Comparison of ENCODE assay signal across 14 cellular contexts in the genomic region with DNA sequence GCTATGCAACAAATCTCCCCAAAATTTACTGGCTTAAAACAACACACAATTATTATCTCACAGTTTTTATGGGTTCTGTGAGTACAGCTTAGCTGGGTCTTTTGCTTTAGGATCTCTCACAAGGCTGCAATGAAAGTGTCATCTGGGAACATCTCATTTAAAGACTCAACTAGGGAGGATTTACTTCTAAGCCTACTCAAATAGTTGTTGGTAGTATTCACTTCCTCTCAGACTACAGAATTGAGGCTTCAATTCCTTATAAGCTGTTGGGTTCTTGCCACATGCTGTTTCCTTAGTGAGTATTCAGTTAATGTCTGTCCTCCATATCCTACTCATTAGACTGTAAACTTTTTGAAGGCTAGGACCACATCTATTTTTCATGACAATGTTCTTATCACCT.
A peak's percentile ranks its signal among the peaks of the same experiment; 100 is the strongest.
DNase-seq lines count a peak whose midpoint lies in the region; ATAC-seq, FAIRE-seq and TF ChIP-seq lines count a peak whose summit lies in the region.
"Had no signal": no experiment of that assay in that cellular context is flagged by ENCODE, and none has a peak within 500 bp of the region (broad histone marks: within the 10 kb centered on the region; RNA-seq: fewer than 3 reads in every experiment).

No MANE protein-coding gene starts in this region.

- peak; percentile 95 for FAIRE-seq in H54 (lab: Jason Lieb, UNC)

- H3K27me3 ChIP-seq in neural progenitor cell: no peaks in the 10 kb centered on the region
- H3K27me3 ChIP-seq: BLaER1 treated with 17β-estradiol and CSF1 and Interleukin-3, amounts not matched to agents 10 nM and 100 nM had no signal

- no peak overlapping the region for H3K4me3 ChIP-seq in AG04449 (ENCODE audit: low read depth, low read length)
- no peak overlapping the region for H3K4me3 ChIP-seq in neural progenitor cell
- H3K4me3 ChIP-seq: BLaER1 treated with 17β-estradiol and CSF1 and Interleukin-3, amounts not matched to agents 10 nM and 100 nM; SK-N-MC had no signal

- DNase-seq in AG04449 (ENCODE audit: low read depth, low spot score): peak; percentile 89
- no peak for DNase-seq in H54 (ENCODE audit: insufficient read length, low spot score)
- DNase-seq in amniotic epithelial cell (ENCODE audit: low read depth): peak; percentile 94
- peak; percentile 32 for DNase-seq in hepatic stellate cell (ENCODE audit: low spot score)
- DNase-seq in cerebellum (ENCODE audit: low spot score): no peak
- no peak for DNase-seq in neural progenitor cell (ENCODE audit: low spot score)
- DNase-seq: activated CD4-positive, CD25-positive, alpha-beta regulatory T cell treated with anti-CD3 and anti-CD28 coated beads, Interleukin-2, amount 50 U/mL, for 72 hours; left colon; NCI-H1092 treated with DMSO at 0.1 percent for 48 hours; nucleus accumbens had no signal

- no peak for ATAC-seq in GM18868 (IDR thresholded peaks at IDR 0.05; ENCODE audit: unreplicated experiment)
- no peak for ATAC-seq in GM18873 (IDR thresholded peaks at IDR 0.05; ENCODE audit: low FRiP score, unreplicated experiment)
- ATAC-seq: left colon had no signal

- no peak for TF ChIP-seq CTCF in AG04449 (IDR thresholded peaks at IDR 0.05; ENCODE audit: insufficient read depth, low read length, missing control alignments)
- no peak for TF ChIP-seq CTCF in neural progenitor cell (IDR thresholded peaks at IDR 0.05)

- no peaks in the 10 kb centered on the region for H3K9me3 ChIP-seq in neural progenitor cell (ENCODE audit: low read depth)

- no peak overlapping the region for H3K4me2 ChIP-seq in neural progenitor cell
- H3K4me2 ChIP-seq: BLaER1 treated with 17β-estradiol and CSF1 and Interleukin-3, amounts not matched to agents 10 nM and 100 nM had no signal

- no peaks in the 10 kb centered on the region for H3K27me3 Mint-ChIP-seq in neural progenitor cell (ENCODE audit: insufficient read depth, low read depth)

- no peak for TF ChIP-seq POLR2A in H54 (IDR thresholded peaks at IDR 0.05; ENCODE audit: low read depth, low read length)

- H3K4me1 ChIP-seq in neural progenitor cell: no peaks in the 10 kb centered on the region

- no peak overlapping the region for H3K9ac ChIP-seq in neural progenitor cell
- H3K9ac ChIP-seq: BLaER1 treated with 17β-estradiol and CSF1 and Interleukin-3, amounts not matched to agents 10 nM and 100 nM had no signal

- H2AFZ ChIP-seq in neural progenitor cell (replicated peaks): no peak overlapping the region

- no peaks in the 10 kb centered on the region for H3F3A ChIP-seq in neural progenitor cell (ENCODE audit: low read depth)

- no peaks in the 10 kb centered on the region for H4K20me1 ChIP-seq in neural progenitor cell (ENCODE audit: low read depth)
- H4K20me1 ChIP-seq: BLaER1 treated with 17β-estradiol and CSF1 and Interleukin-3, amounts not matched to agents 10 nM and 100 nM had no signal

- no peaks in the 10 kb centered on the region for H3K36me3 ChIP-seq in neural progenitor cell
- H3K36me3 ChIP-seq: BLaER1 treated with 17β-estradiol and CSF1 and Interleukin-3, amounts not matched to agents 10 nM and 100 nM had no signal

- no peak overlapping the region for H3K27ac ChIP-seq in neural progenitor cell
- H3K27ac ChIP-seq: BLaER1 treated with 17β-estradiol and CSF1 and Interleukin-3, amounts not matched to agents 10 nM and 100 nM; SK-N-MC had no signal

- no peaks in the 10 kb centered on the region for H3K9me3 Mint-ChIP-seq in neural progenitor cell

- POLR2A ChIA-PET in AG04449 (lab: Yijun Ruan, JAX): interaction anchor here (0.8 to 1.1 kb wide), 2 partner anchors 156 to 179 kb away, joined by 3 read pairs; no protein-coding TSS in a partner anchor

- peaks cover 7% of the 10 kb centered on the region for H3K4me1 Mint-ChIP-seq in neural progenitor cell

- H3K27ac Mint-ChIP-seq in neural progenitor cell: no peak overlapping the region

- CTCF ChIA-PET in AG04449 (lab: Yijun Ruan, JAX): interaction anchor here (1.1 to 1.4 kb wide), 2 partner anchors 31 to 38 kb away, joined by 3 read pairs; no protein-coding TSS in a partner anchor

- no peaks in the 10 kb centered on the region for H3K36me3 Mint-ChIP-seq in neural progenitor cell

- H3K79me2 ChIP-seq in neural progenitor cell (ENCODE audit: low read depth): no peaks in the 10 kb centered on the region

- H3K4me3 Mint-ChIP-seq in neural progenitor cell: no peak overlapping the region

Comparison
In these comparisons a context has a peak if more than half of its experiments do, and no peak if none do; other contexts are left out.
1. DNase-seq: peak in AG04449 (single experiment), amniotic epithelial cell (single experiment) and hepatic stellate cell (single experiment); none in H54 (single experiment), cerebellum (single experiment) and neural progenitor cell (single experiment).